Comparison of ENCODE assay signal across 17 cellular contexts in genomic region chr2:71500426-71501079, GRCh38. TPM values are rescaled to one million over a fixed set of nuclear protein-coding genes. Genes with fewer than 3 reads are reported as not detected.
DNase-seq lines count a peak whose midpoint lies in the region; ATAC-seq and TF ChIP-seq lines count a peak whose summit lies in the region.
"Had no signal": no experiment of that assay in that cellular context is flagged by ENCODE, and none has a peak within 500 bp of the region (broad histone marks: within the 10 kb centered on the region; RNA-seq: fewer than 3 reads in every experiment).

No MANE protein-coding gene starts in this region.

- H3K27me3 ChIP-seq in right cardiac atrium (ENCODE audit: control insufficient read depth, insufficient read depth), result no peaks in the 10 kb centered on the region
- H3K27me3 ChIP-seq in trophoblast cell (ENCODE audit: insufficient read depth, low read length), result no peaks in the 10 kb centered on the region
- no peaks in the 10 kb centered on the region for H3K27me3 ChIP-seq in A673 (replicated peaks; ENCODE audit: insufficient read depth, low read depth, low read length, poor library complexity)

- H2BK120ac ChIP-seq in trophoblast cell (ENCODE audit: insufficient read depth, low read length, poor library complexity), result peak overlapping the region; percentile 78

- H4K12ac ChIP-seq in trophoblast cell (ENCODE audit: low read depth, low read length), result peak overlapping the region; percentile 2

- peaks cover 36% of the 10 kb centered on the region for H3K4me1 ChIP-seq in right cardiac atrium (ENCODE audit: control insufficient read depth, insufficient read depth, low read length)
- H3K4me1 ChIP-seq in trophoblast cell (ENCODE audit: control insufficient read depth in 1 of 2, insufficient read depth in 2 of 2, low read length in 2 of 2), result peaks cover 23 to 28% of the 10 kb centered on the region in 2 experiments
- H3K4me1 ChIP-seq in A673 (ENCODE audit: insufficient read depth, low read length, poor library complexity, severe bottlenecking), result no peaks in the 10 kb centered on the region

- peak overlapping the region; percentile 41 for H3K27ac ChIP-seq in caudate nucleus (ENCODE audit: low read depth, low read length)
- peak overlapping the region; percentile 70 for H3K27ac ChIP-seq in right cardiac atrium (ENCODE audit: low read length)
- H3K27ac ChIP-seq in trophoblast cell (ENCODE audit: low read depth, low read length), result no peak overlapping the region
- no peak overlapping the region for H3K27ac ChIP-seq in A673 (ENCODE audit: low read depth, low read length, poor library complexity, severe bottlenecking)

- H3K79me1 ChIP-seq in trophoblast cell (ENCODE audit: low read length), result peaks cover 20% of the 10 kb centered on the region

- H2BK5ac ChIP-seq in trophoblast cell (ENCODE audit: low read depth, low read length, poor library complexity), result peak overlapping the region; percentile 3

- H3K27ac Mint-ChIP-seq in T-helper 17 cell, result no peak overlapping the region
- H3K27ac Mint-ChIP-seq: activated naive CD8-positive, alpha-beta T cell treated with anti-CD3 and anti-CD28 coated beads, Interleukin-2, amount 50 U/mL, for 24 hours had no signal

- 60% methylated on average over 7 of the region's 7 CpGs for WGBS in right cardiac atrium
- WGBS in trophoblast cell (ENCODE audit: extremely low coverage, insufficient coverage, insufficient read length), result no CpG with 5 or more reads among the region's 7 CpGs

- no peaks in the 10 kb centered on the region for H3K79me2 ChIP-seq in trophoblast cell (ENCODE audit: control insufficient read depth, insufficient read depth, low read length, poor library complexity)

- DNase-seq in EH (ENCODE audit: low read depth) (peak; percentile 3), caudate nucleus (lab: John Stamatoyannopoulos, UW) (no peak), right cardiac atrium (peak; percentile 61 to 80 (median 77)), trophoblast cell (no peak), A673 (ENCODE audit: low spot score) (no peak), T-helper 17 cell (no peak)
- DNase-seq: activated CD4-positive, alpha-beta T cell treated with anti-CD3 and anti-CD28 coated beads for 48 hours; activated naive CD8-positive, alpha-beta T cell treated with anti-CD3 and anti-CD28 coated beads, Interleukin-2, amount 50 U/mL, for 24 hours; activated T-cell treated with anti-CD3 and anti-CD28 coated beads, Interleukin-2, amount 50 U/mL, for 4 hours; kidney glomerular epithelial cell; NCI-H1417 treated with DMSO at 0.1 percent for 48 hours; NCI-H446; PC-3; T-helper 1 cell had no signal

- peak overlapping the region; percentile 52 for H2AK5ac ChIP-seq in trophoblast cell (ENCODE audit: low read length)

- H4K91ac ChIP-seq in trophoblast cell (ENCODE audit: low read depth, low read length), result peak overlapping the region; percentile 49

- BruUV-seq in A673 (replicated peaks; lab: Mats Ljungman, UMichigan), result no TSS peak

- H3K36me3 Mint-ChIP-seq in T-helper 17 cell (ENCODE audit: low read depth), result no peaks in the 10 kb centered on the region

- H3K27me3 Mint-ChIP-seq in T-helper 17 cell, result peaks cover 25% of the 10 kb centered on the region
- H3K27me3 Mint-ChIP-seq: activated naive CD8-positive, alpha-beta T cell treated with anti-CD3 and anti-CD28 coated beads, Interleukin-2, amount 50 U/mL, for 24 hours had no signal

- CTCF ChIA-PET in A673 (lab: Charles Lee), result no interaction called here

- H3K18ac ChIP-seq in trophoblast cell (ENCODE audit: low read length), result peak overlapping the region; percentile 38

- H3K9ac ChIP-seq in trophoblast cell (ENCODE audit: low read length), result no peak overlapping the region

- no peak overlapping the region for H3K4me2 ChIP-seq in trophoblast cell (ENCODE audit: low read length)

- H3K4me1 Mint-ChIP-seq in T-helper 17 cell, result no peaks in the 10 kb centered on the region
- H3K4me1 Mint-ChIP-seq: activated naive CD8-positive, alpha-beta T cell treated with anti-CD3 and anti-CD28 coated beads, Interleukin-2, amount 50 U/mL, for 24 hours had no signal

- H3K14ac ChIP-seq in trophoblast cell (ENCODE audit: low read length), result peak overlapping the region; percentile 39

- no peak overlapping the region for H3K4me3 Mint-ChIP-seq in T-helper 17 cell
- H3K4me3 Mint-ChIP-seq: activated naive CD8-positive, alpha-beta T cell treated with anti-CD3 and anti-CD28 coated beads, Interleukin-2, amount 50 U/mL, for 24 hours; activated T-cell treated with anti-CD3 and anti-CD28 coated beads, Interleukin-2, amount 50 U/mL, for 4 hours had no signal

- H3K9me3 ChIP-seq in right cardiac atrium (ENCODE audit: control insufficient read depth, low read length) (no peaks in the 10 kb centered on the region), trophoblast cell (ENCODE audit: insufficient read depth, low read depth, low read length) (no peaks in the 10 kb centered on the region), A673 (ENCODE audit: low read depth, low read length, poor library complexity, severe bottlenecking) (no peaks in the 10 kb centered on the region), T-helper 17 cell (ENCODE audit: control insufficient read depth, low read length, poor library complexity, severe bottlenecking) (no peaks in the 10 kb centered on the region)
- H3K9me3 ChIP-seq: thoracic aorta had no signal

- H3K36me3 ChIP-seq in trophoblast cell (ENCODE audit: control insufficient read depth in 1 of 2, insufficient read depth in 2 of 2, low read length in 2 of 2) (no peaks in the 10 kb centered on the region), A673 (ENCODE audit: insufficient read depth, low read length, poor library complexity, severe bottlenecking) (no peaks in the 10 kb centered on the region)
- H3K36me3 ChIP-seq: thoracic aorta had no signal

- peak overlapping the region; percentile 63 for H2BK12ac ChIP-seq in trophoblast cell (ENCODE audit: low read length)

- no peak for TF ChIP-seq CTCF in A673 (conservative IDR thresholded peaks at IDR 0.05; ENCODE audit: low read depth, low read length)

- peak overlapping the region; percentile 54 for H2AFZ ChIP-seq in trophoblast cell (ENCODE audit: insufficient read depth, low read length, poor library complexity)

- POLR2A ChIA-PET in A673 (lab: Charles Lee; ENCODE audit: low non-redundant PET), result no interaction called here

- peak overlapping the region; percentile 75 for H4K8ac ChIP-seq in trophoblast cell (ENCODE audit: low read depth, low read length)

- H3K4me3 ChIP-seq in right cardiac atrium (ENCODE audit: low read length) (no peak overlapping the region), trophoblast cell (ENCODE audit: low read depth, low read length) (no peak overlapping the region), A673 (ENCODE audit: low read depth, low read length, poor library complexity, severe bottlenecking) (no peak overlapping the region)
- H3K4me3 ChIP-seq: thoracic aorta had no signal

- intact Hi-C loops in right cardiac atrium (cut with DNase I), result loop anchor here in 1 of 4 donors (5.0 kb wide), 1 partner anchor 38 kb away; no protein-coding TSS in a partner anchor
- intact Hi-C loops in A673 (cut with micrococcal nuclease; ENCODE audit: unreplicated experiment), result no loop called here

- H3K23ac ChIP-seq in trophoblast cell (ENCODE audit: low read length), result no peak overlapping the region

- ATAC-seq in right cardiac atrium, result peak; percentile 56 to 74
- ATAC-seq in HG02870 (IDR thresholded peaks at IDR 0.05; ENCODE audit: unreplicated experiment), result no peak
- no peak for ATAC-seq in HG02571 (IDR thresholded peaks at IDR 0.05; ENCODE audit: unreplicated experiment)
- no peak for ATAC-seq in T-helper 17 cell
- ATAC-seq: activated naive CD8-positive, alpha-beta T cell treated with anti-CD3 and anti-CD28 coated beads, Interleukin-2, amount 50 U/mL, for 24 hours; activated T-cell treated with anti-CD3 and anti-CD28 coated beads, Interleukin-2, amount 50 U/mL, for 4 hours; PC-3 had no signal

- H3K4ac ChIP-seq in trophoblast cell (ENCODE audit: low read depth, low read length), result peak overlapping the region; percentile 31

RNA-seq across cellular contexts. Expression of gene DYSF, which starts 47.2 kb away (rescaled TPM):
- 10 to 100 TPM; 42.0 to 49.4 (median 43.8) TPM for total RNA-seq in right cardiac atrium
- polyA plus RNA-seq in right cardiac atrium, result 36.7 TPM
- 39.9 and 45.3 TPM in 2 replicates for polyA plus RNA-seq in trophoblast cell (2013)
- 0.04 and 0.24 TPM in 2 replicates for total RNA-seq in A673 (2021)
- 1 to 10 TPM in 1 of 2 donors, under 1 TPM in 1; 0.34 to 2.8 TPM for total RNA-seq in T-helper 17 cell

Comparison
In these comparisons a context has a peak if more than half of its experiments do, and no peak if none do; other contexts are left out.
1. DNase-seq: peak in EH (single experiment) and right cardiac atrium (3 of 3); none in caudate nucleus (0 of 61), trophoblast cell (0 of 2), A673 (single experiment) and T-helper 17 cell (0 of 3).
2. H3K27ac ChIP-seq: peak in caudate nucleus (single experiment) and right cardiac atrium (single experiment); none in trophoblast cell (single experiment) and A673 (single experiment).
3. ATAC-seq: peak in right cardiac atrium (2 of 2); none in HG02870 (single experiment), HG02571 (single experiment) and T-helper 17 cell (single experiment).
4. RNA of gene DYSF, which starts 47.2 kb away (total RNA-seq): 42.0 to 49.4 TPM in right cardiac atrium; 0.34 to 2.8 TPM in T-helper 17 cell and 0.04 to 0.24 TPM in A673; every median in the first group is over 10 times any median in the second.